Comparison of ENCODE assay signal across 8 cellular contexts in genomic region chr3:134485620-134486576, GRCh38. TPM values are rescaled to one million over a fixed set of nuclear protein-coding genes. Genes with fewer than 3 reads are reported as not detected.
DNase-seq lines count a peak whose midpoint lies in the region; ATAC-seq, FAIRE-seq and TF ChIP-seq lines count a peak whose summit lies in the region.

Gene ANAPC13, minus strand, starts transcription at chr3:134485985. Its CDS starts 3,081 bp downstream, at chr3:134482904.
Gene CEP63, plus strand, starts transcription at chr3:134486057. Its CDS starts 9,264 bp downstream, at chr3:134495321.

- H3K27ac ChIP-seq in OCI-LY7 (ENCODE audit: low read depth, low read length, poor library complexity, severe bottlenecking) = peak within 1 kb of the TSS; percentile 83

- H3K4me1 ChIP-seq in OCI-LY7 (ENCODE audit: insufficient read depth, low read length, poor library complexity, severe bottlenecking) (peaks cover 23% of the 10 kb centered on the region), mononuclear cell (ENCODE audit: insufficient read depth, low read length) (peaks cover 42% of the 10 kb centered on the region)

- H3K4me2 ChIP-seq in OCI-LY7 (ENCODE audit: low read length) = peak within 1 kb of the TSS; percentile 94

- H3K36me3 ChIP-seq in OCI-LY7 (ENCODE audit: insufficient read depth, low read length) = peaks cover 39% of the 10 kb centered on the region

- ATAC-seq in GM21526 (IDR thresholded peaks at IDR 0.05; ENCODE audit: low FRiP score, unreplicated experiment) = peak; percentile 68

- TF ChIP-seq CTCF in D721Med (IDR thresholded peaks at IDR 0.05; ENCODE audit: insufficient read depth, missing control alignments) (no peak), OCI-LY7 (conservative IDR thresholded peaks at IDR 0.05; ENCODE audit: low read length) (no peak)

- no TSS peak for BruUV-seq in OCI-LY7 (replicated peaks; lab: Mats Ljungman, UMichigan)

- no peaks in the 10 kb centered on the region for H3K9me2 ChIP-seq in OCI-LY7 (ENCODE audit: insufficient read depth, low read length)

- H4K20me1 ChIP-seq in OCI-LY7 (ENCODE audit: insufficient read depth, low read length) = no peaks in the 10 kb centered on the region

- intact Hi-C loops in OCI-LY7 (cut with micrococcal nuclease; ENCODE audit: unreplicated experiment) = loop anchor here (2.0 to 10.0 kb wide), 4 partner anchors 235 to 1764 kb away; partner anchors contain the start of genes NPHP3, RYK, SRPRB and TOPBP1

- H3K9me3 ChIP-seq in OCI-LY7 (ENCODE audit: low read length) = no peaks in the 10 kb centered on the region
- no peaks in the 10 kb centered on the region for H3K9me3 ChIP-seq in mononuclear cell (ENCODE audit: low read depth, low read length)

- DNase-seq in D721Med (ENCODE audit: insufficient read length, low spot score) (peak; percentile 62), HuH-7.5 (ENCODE audit: low spot score) (peak; percentile 87), OCI-LY7 (ENCODE audit: low spot score) (peak; percentile 99), activated T-cell treated with anti-CD3 and anti-CD28 coated beads for 1 hour (ENCODE audit: low read depth) (peak; percentile 88), epidermal melanocyte (ENCODE audit: insufficient read length, low spot score) (peak; percentile 87)
- DNase-seq in stimulated activated CD8-positive, alpha-beta memory T cell treated with anti-CD3 and anti-CD28 coated beads, Interleukin-4, amount 100 ng/mL, for 1 hour (ENCODE audit: low read depth in 2 of 2, low spot score in 1 of 2) = peak; percentile 86 to 89

- peaks cover 67% of the 10 kb centered on the region for H3K79me2 ChIP-seq in OCI-LY7 (ENCODE audit: insufficient read depth, low read depth, low read length)

- peak within 1 kb of the TSS; percentile 64 for H2AFZ ChIP-seq in OCI-LY7 (ENCODE audit: low read length)

- H3K4me3 ChIP-seq in OCI-LY7 (ENCODE audit: low read depth, low read length, poor library complexity, severe bottlenecking) = peak within 1 kb of the TSS; percentile 81
- H3K4me3 ChIP-seq in mononuclear cell (ENCODE audit: low read length) = peak within 1 kb of the TSS; percentile 92

- FAIRE-seq in D721Med (lab: Jason Lieb, UNC) = no peak

- CTCF ChIA-PET in OCI-LY7 (lab: Charles Lee; ENCODE audit: unreplicated experiment) = interaction anchor here (1.0 kb wide), 1 partner anchor 913 kb away, joined by 3 read pairs; no protein-coding TSS in a partner anchor

- POLR2A ChIA-PET in OCI-LY7 (lab: Charles Lee) = interaction anchor here (0.6 to 2.5 kb wide), 5 partner anchors 8 to 249 kb away, joined by 3 to 11 read pairs (median 6); no protein-coding TSS in a partner anchor

- H3K27me3 ChIP-seq in mononuclear cell (ENCODE audit: insufficient read depth, low read length) = no peaks in the 10 kb centered on the region

RNA-seq across cellular contexts. Expression of gene ANAPC13, which starts in this region (rescaled TPM):
- total RNA-seq in OCI-LY7 (2014; rRNA removed; shearing (Covaris generic)) = 29.8 and 57.8 TPM in 2 replicates
- total RNA-seq in OCI-LY7 (2022) (48.1 and 50.6 TPM in 2 replicates), mononuclear cell (29.6 TPM)

RNA-seq across cellular contexts. Expression of gene CEP63, which starts in this region (rescaled TPM):
- 21.1 and 45.7 TPM in 2 replicates for total RNA-seq in OCI-LY7 (2014; rRNA removed; shearing (Covaris generic))
- total RNA-seq in OCI-LY7 (2022) (42.8 and 49.0 TPM in 2 replicates), mononuclear cell (10.2 TPM)

Comparison
In these comparisons a context has a peak if more than half of its experiments do, and no peak if none do; other contexts are left out.
1. Peak in every context shown above with its lines: DNase-seq, ATAC-seq, H3K4me3 ChIP-seq and H3K27ac ChIP-seq.